ENCODE assay signal across 1 cellular context in the genomic region with DNA sequence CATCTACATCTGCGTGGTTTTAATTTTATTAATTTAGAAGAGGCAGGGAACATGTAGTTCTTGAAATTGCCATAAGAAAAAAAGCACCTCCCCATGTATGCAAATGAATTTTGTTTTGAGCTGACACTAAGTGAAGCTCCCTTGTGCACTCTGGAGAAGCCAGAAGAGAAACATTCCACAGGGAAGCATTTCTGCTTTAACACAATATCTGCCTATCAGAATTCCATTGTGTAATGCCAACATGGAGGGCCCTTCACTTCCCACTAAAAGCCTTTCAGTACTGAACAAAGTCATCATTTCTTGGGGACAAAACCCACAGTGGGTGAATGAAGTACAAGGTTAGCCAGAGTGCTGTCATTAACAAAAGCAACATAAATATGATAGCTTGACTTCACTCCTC.
TF ChIP-seq lines count a peak whose summit lies in the region.

No MANE protein-coding gene starts in this region.

TF ChIP-seq in SK-N-SH, 30 proteins besides CTCF, POLR2A, EP300 and RAD21 (continued from another document):
- no peak for TF ChIP-seq TAF1 (IDR thresholded peaks at IDR 0.05; ENCODE audit: borderline replicate concordance, low read depth, low read length)
- TF ChIP-seq IRF3 (IDR thresholded peaks at IDR 0.05; ENCODE audit: low read depth, low read length) = no peak
- no peak for TF ChIP-seq FOXM1 (IDR thresholded peaks at IDR 0.05; ENCODE audit: low read depth)
- TF ChIP-seq POLR2AphosphoS5 (IDR thresholded peaks at IDR 0.05; ENCODE audit: low read depth, low read length) = no peak
- no peak for TF ChIP-seq MAX (IDR thresholded peaks at IDR 0.05; ENCODE audit: low read depth)
- TF ChIP-seq MXI1 (IDR thresholded peaks at IDR 0.05; ENCODE audit: low read depth, low read length) = no peak
- TF ChIP-seq ELF1 (IDR thresholded peaks at IDR 0.05) = no peak
